In the genomic region with DNA sequence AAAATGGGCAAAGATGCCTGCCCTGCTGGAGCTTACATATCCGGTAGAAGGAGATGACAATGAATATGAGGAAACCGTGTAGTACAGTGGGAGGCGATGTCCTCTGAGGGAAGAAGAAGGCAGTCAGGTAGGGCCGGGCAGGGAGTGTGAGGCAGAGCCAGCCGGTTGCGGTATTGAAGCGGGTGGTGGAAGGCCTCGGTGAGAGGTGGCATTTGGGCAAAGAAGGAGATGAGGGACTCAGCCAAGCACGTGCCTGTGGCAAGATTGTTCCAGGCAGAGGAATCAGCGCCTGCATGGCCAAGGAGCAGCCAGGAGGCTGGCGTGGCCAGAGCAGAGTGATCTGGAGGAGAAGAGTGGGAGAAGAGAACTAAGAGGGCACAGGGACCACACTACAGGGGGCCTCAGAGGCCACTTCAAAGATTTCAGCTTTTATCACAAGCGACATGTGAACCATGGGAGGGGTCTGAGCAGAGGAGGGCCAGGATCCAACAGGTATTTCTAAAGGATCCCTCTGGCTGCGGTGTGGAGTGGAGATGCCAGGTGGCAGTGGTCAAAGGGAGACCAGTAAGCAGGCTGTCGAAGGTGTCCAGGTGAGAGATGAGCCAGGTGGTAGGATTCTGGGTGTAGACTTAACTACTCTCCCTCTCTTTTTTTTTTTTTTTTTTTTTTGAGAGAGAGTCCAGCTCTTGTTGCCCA, we compare ENCODE assay signal across 17 cellular contexts. TPM values are rescaled to one million over a fixed set of nuclear protein-coding genes. Genes with fewer than 3 reads are reported as not detected.
"Had no signal": no experiment of that assay in that cellular context is flagged by ENCODE, and none has a peak within 500 bp of the region (broad histone marks: within the 10 kb centered on the region; RNA-seq: fewer than 3 reads in every experiment).

No MANE protein-coding gene starts in this region.

- H3K4me3 ChIP-seq: ascending aorta, cardiac muscle cell, gastrocnemius medialis, heart right ventricle, suprapubic skin had no signal

- H3K36me3 Mint-ChIP-seq: T-cell had no signal

- H3K27ac ChIP-seq: ascending aorta, gastrocnemius medialis, heart right ventricle, suprapubic skin had no signal

- H3K4me3 Mint-ChIP-seq: activated CD4-positive, alpha-beta memory T cell treated with anti-CD3 and anti-CD28 coated beads, Interleukin-2, amount 10 ng/mL, durations not matched to agents 7 days and 5 days; activated CD4-positive, alpha-beta T cell treated with anti-CD3 and anti-CD28 coated beads for 36 hours; activated T-helper 1 cell treated with anti-CD3 and anti-CD28 coated beads, Interleukin-12 subunit alpha, Interleukin-12 subunit beta, Interleukin-2, Interleukin-4 antibody, amounts not matched to agents 30 ng/mL and 10 ng/mL and 1 ng/mL, durations not matched to agents 14 hours and 24 hours and 36 hours; T-cell had no signal

- H3K36me3 ChIP-seq: ascending aorta, gastrocnemius medialis, heart right ventricle had no signal

- H3K27ac Mint-ChIP-seq: activated CD4-positive, alpha-beta memory T cell treated with anti-CD3 and anti-CD28 coated beads, Interleukin-2, amount 10 ng/mL, durations not matched to agents 7 days and 5 days; activated CD4-positive, alpha-beta T cell treated with anti-CD3 and anti-CD28 coated beads for 36 hours; activated T-helper 1 cell treated with anti-CD3 and anti-CD28 coated beads, Interleukin-12 subunit alpha, Interleukin-12 subunit beta, Interleukin-2, Interleukin-4 antibody, amounts not matched to agents 30 ng/mL and 10 ng/mL and 1 ng/mL, durations not matched to agents 14 hours and 24 hours and 36 hours had no signal

- H3K9me3 Mint-ChIP-seq: activated CD4-positive, alpha-beta memory T cell treated with anti-CD3 and anti-CD28 coated beads, Interleukin-2, amount 10 ng/mL, durations not matched to agents 7 days and 5 days; activated T-helper 1 cell treated with anti-CD3 and anti-CD28 coated beads, Interleukin-12 subunit alpha, Interleukin-12 subunit beta, Interleukin-2, Interleukin-4 antibody, amounts not matched to agents 30 ng/mL and 10 ng/mL and 1 ng/mL, durations not matched to agents 14 hours and 24 hours and 36 hours; T-cell had no signal

- DNase-seq: activated CD4-positive, alpha-beta memory T cell treated with anti-CD3 and anti-CD28 coated beads, Interleukin-2, amount 10 ng/mL, durations not matched to agents 7 days and 5 days; activated CD4-positive, alpha-beta T cell treated with anti-CD3 and anti-CD28 coated beads for 36 hours; activated naive CD4-positive, alpha-beta T cell; gastrocnemius medialis; heart right ventricle; occipital lobe; stimulated activated CD4-positive, alpha-beta T cell treated with anti-CD3 and anti-CD28 coated beads, Interleukin-4, amount 100 ng/mL, for 1 hour; stimulated activated CD8-positive, alpha-beta memory T cell treated with anti-CD3 and anti-CD28 coated beads, Interleukin-4, amount 100 ng/mL, for 48 hours; stimulated activated naive CD8-positive, alpha-beta T cell treated with anti-CD3 and anti-CD28 coated beads, Interleukin-15, Interleukin-2, amounts not matched to agents 100 U/mL and 50 U/mL, for 24 hours; T-cell; T1000 had no signal

- H3K9me3 ChIP-seq: ascending aorta, gastrocnemius medialis, heart right ventricle, suprapubic skin had no signal

- H3K27me3 ChIP-seq: ascending aorta, cardiac muscle cell had no signal

- H3K4me1 Mint-ChIP-seq: activated CD4-positive, alpha-beta memory T cell treated with anti-CD3 and anti-CD28 coated beads, Interleukin-2, amount 10 ng/mL, durations not matched to agents 7 days and 5 days; activated CD4-positive, alpha-beta T cell treated with anti-CD3 and anti-CD28 coated beads for 36 hours; T-cell had no signal

- ATAC-seq: activated CD4-positive, alpha-beta T cell treated with anti-CD3 and anti-CD28 coated beads for 36 hours; gastrocnemius medialis; heart right ventricle; stimulated activated naive CD8-positive, alpha-beta T cell treated with anti-CD3 and anti-CD28 coated beads, Interleukin-15, Interleukin-2, amounts not matched to agents 100 U/mL and 50 U/mL, for 24 hours; T-cell had no signal

- H3K4me1 ChIP-seq: ascending aorta, gastrocnemius medialis, suprapubic skin had no signal

RNA-seq across cellular contexts. Expression of a gene that starts 13.8 kb away (rescaled TPM):
- total RNA-seq: activated CD4-positive, alpha-beta memory T cell treated with anti-CD3 and anti-CD28 coated beads, Interleukin-2, amount 10 ng/mL, durations not matched to agents 7 days and 5 days; activated CD4-positive, alpha-beta T cell treated with anti-CD3 and anti-CD28 coated beads for 36 hours; activated T-helper 1 cell treated with anti-CD3 and anti-CD28 coated beads, Interleukin-12 subunit alpha, Interleukin-12 subunit beta, Interleukin-2, Interleukin-4 antibody, amounts not matched to agents 30 ng/mL and 10 ng/mL and 1 ng/mL, durations not matched to agents 14 hours and 24 hours and 36 hours; myocyte; T-cell had no signal
- polyA plus RNA-seq: fibroblast of lung had no signal
